In genomic region chr4:40205259-40206198, GRCh38 we compare ENCODE assay signal across 1 cellular context.
TF ChIP-seq lines count a peak whose summit lies in the region.

No MANE protein-coding gene starts in this region.

TF ChIP-seq in K562, 482 proteins besides CTCF, POLR2A, EP300 and RAD21 (continued from another document and continues in another):
- TF ChIP-seq, protein P1, sequence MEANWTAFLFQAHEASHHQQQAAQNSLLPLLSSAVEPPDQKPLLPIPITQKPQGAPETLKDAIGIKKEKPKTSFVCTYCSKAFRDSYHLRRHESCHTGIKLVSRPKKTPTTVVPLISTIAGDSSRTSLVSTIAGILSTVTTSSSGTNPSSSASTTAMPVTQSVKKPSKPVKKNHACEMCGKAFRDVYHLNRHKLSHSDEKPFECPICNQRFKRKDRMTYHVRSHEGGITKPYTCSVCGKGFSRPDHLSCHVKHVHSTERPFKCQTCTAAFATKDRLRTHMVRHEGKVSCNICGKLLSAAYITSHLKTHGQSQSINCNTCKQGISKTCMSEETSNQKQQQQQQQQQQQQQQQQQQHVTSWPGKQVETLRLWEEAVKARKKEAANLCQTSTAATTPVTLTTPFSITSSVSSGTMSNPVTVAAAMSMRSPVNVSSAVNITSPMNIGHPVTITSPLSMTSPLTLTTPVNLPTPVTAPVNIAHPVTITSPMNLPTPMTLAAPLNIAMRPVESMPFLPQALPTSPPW (CRISPR knock-in tag; IDR thresholded peaks at IDR 0.05), result peak; percentile 45; the same call in 1 of the 2 replicates
- TF ChIP-seq KLF6 (CRISPR knock-in tag; IDR thresholded peaks at IDR 0.05; ENCODE audit: borderline replicate concordance), result no peak
- TF ChIP-seq ZBTB5 (IDR thresholded peaks at IDR 0.05), result no peak
- peak in 1 of 2 experiments; percentile 21; a peak in 1 of 4 replicates for TF ChIP-seq KDM1A (IDR thresholded peaks at IDR 0.05)
- TF ChIP-seq SNRNP70 (optimal IDR thresholded peaks at IDR 0.05; ENCODE audit: low read depth, low read length), result no peak
- no peak for TF ChIP-seq NR2F6 (CRISPR knock-in tag; IDR thresholded peaks at IDR 0.05)
- TF ChIP-seq ZNF507 (tag; conservative IDR thresholded peaks at IDR 0.05), result no peak
- 0 out of 2 replicates have a peak, but pooled peaks have one; percentile 33 for TF ChIP-seq USF2 (CRISPR knock-in tag; IDR thresholded peaks at IDR 0.05)
- TF ChIP-seq, protein P2, sequence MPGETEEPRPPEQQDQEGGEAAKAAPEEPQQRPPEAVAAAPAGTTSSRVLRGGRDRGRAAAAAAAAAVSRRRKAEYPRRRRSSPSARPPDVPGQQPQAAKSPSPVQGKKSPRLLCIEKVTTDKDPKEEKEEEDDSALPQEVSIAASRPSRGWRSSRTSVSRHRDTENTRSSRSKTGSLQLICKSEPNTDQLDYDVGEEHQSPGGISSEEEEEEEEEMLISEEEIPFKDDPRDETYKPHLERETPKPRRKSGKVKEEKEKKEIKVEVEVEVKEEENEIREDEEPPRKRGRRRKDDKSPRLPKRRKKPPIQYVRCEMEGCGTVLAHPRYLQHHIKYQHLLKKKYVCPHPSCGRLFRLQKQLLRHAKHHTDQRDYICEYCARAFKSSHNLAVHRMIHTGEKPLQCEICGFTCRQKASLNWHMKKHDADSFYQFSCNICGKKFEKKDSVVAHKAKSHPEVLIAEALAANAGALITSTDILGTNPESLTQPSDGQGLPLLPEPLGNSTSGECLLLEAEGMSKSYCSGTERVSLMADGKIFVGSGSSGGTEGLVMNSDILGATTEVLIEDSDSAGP (CRISPR knock-in tag; IDR thresholded peaks at IDR 0.05), result no peak
- no peak for TF ChIP-seq RBM15 (IDR thresholded peaks at IDR 0.05; ENCODE audit: insufficient read depth, low read length)
- peak; percentile 37; the same call in 1 of the 2 replicates for TF ChIP-seq ZNF239 (CRISPR knock-in tag; IDR thresholded peaks at IDR 0.05)
- no peak for TF ChIP-seq MTF1 (CRISPR knock-in tag; IDR thresholded peaks at IDR 0.05; ENCODE audit: borderline replicate concordance)
- no peak for TF ChIP-seq RHOXF2B (CRISPR knock-in tag; conservative IDR thresholded peaks at IDR 0.05)
- peak; percentile 58; the same call in 1 of the 2 replicates for TF ChIP-seq SUPT5H (IDR thresholded peaks at IDR 0.05)
- TF ChIP-seq ELF4 (CRISPR knock-in tag; IDR thresholded peaks at IDR 0.05), result 0 out of 2 replicates have a peak, but pooled peaks have one; percentile 26
- no peak for TF ChIP-seq ZNF408 (CRISPR knock-in tag; IDR thresholded peaks at IDR 0.05; ENCODE audit: low read depth)
- no peak; the same call in 1 of the 2 replicates for TF ChIP-seq ZNF134 (CRISPR knock-in tag; conservative IDR thresholded peaks at IDR 0.05)
- no peak for TF ChIP-seq PHF21A (IDR thresholded peaks at IDR 0.05; ENCODE audit: borderline replicate concordance, low read depth)
- TF ChIP-seq CBFA2T2 (conservative IDR thresholded peaks at IDR 0.05), result no peak; the same call in 1 of the 2 replicates
- no peak for TF ChIP-seq KDM5B (IDR thresholded peaks at IDR 0.05; ENCODE audit: insufficient replicate concordance, low read depth, low read length)
- no peak for TF ChIP-seq HLTF (IDR thresholded peaks at IDR 0.05)
- TF ChIP-seq, protein P3, sequence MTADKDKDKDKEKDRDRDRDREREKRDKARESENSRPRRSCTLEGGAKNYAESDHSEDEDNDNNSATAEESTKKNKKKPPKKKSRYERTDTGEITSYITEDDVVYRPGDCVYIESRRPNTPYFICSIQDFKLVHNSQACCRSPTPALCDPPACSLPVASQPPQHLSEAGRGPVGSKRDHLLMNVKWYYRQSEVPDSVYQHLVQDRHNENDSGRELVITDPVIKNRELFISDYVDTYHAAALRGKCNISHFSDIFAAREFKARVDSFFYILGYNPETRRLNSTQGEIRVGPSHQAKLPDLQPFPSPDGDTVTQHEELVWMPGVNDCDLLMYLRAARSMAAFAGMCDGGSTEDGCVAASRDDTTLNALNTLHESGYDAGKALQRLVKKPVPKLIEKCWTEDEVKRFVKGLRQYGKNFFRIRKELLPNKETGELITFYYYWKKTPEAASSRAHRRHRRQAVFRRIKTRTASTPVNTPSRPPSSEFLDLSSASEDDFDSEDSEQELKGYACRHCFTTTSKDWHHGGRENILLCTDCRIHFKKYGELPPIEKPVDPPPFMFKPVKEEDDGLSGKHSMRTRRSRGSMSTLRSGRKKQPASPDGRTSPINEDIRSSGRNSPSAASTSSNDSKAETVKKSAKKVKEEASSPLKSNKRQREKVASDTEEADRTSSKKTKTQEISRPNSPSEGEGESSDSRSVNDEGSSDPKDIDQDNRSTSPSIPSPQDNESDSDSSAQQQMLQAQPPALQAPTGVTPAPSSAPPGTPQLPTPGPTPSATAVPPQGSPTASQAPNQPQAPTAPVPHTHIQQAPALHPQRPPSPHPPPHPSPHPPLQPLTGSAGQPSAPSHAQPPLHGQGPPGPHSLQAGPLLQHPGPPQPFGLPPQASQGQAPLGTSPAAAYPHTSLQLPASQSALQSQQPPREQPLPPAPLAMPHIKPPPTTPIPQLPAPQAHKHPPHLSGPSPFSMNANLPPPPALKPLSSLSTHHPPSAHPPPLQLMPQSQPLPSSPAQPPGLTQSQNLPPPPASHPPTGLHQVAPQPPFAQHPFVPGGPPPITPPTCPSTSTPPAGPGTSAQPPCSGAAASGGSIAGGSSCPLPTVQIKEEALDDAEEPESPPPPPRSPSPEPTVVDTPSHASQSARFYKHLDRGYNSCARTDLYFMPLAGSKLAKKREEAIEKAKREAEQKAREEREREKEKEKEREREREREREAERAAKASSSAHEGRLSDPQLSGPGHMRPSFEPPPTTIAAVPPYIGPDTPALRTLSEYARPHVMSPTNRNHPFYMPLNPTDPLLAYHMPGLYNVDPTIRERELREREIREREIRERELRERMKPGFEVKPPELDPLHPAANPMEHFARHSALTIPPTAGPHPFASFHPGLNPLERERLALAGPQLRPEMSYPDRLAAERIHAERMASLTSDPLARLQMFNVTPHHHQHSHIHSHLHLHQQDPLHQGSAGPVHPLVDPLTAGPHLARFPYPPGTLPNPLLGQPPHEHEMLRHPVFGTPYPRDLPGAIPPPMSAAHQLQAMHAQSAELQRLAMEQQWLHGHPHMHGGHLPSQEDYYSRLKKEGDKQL (CRISPR knock-in tag; IDR thresholded peaks at IDR 0.05; ENCODE audit: borderline replicate concordance), result no peak
- no peak; the same call in none of the 2 replicates for TF ChIP-seq CREB3 (tag; conservative IDR thresholded peaks at IDR 0.05; ENCODE audit: low read depth)
- TF ChIP-seq MEIS2 (IDR thresholded peaks at IDR 0.05; ENCODE audit: partially characterized antibody), result no peak
- TF ChIP-seq CC2D1A (IDR thresholded peaks at IDR 0.05), result 0 out of 2 replicates have a peak, but pooled peaks have one; percentile 19
- no peak for TF ChIP-seq ZBTB9 (CRISPR knock-in tag; IDR thresholded peaks at IDR 0.05)
- TF ChIP-seq GATA2 (CRISPR knock-in tag; IDR thresholded peaks at IDR 0.05), result peak; percentile 79
- peak; percentile 66 for TF ChIP-seq TBP (optimal IDR thresholded peaks at IDR 0.05; ENCODE audit: low read depth, low read length)
- TF ChIP-seq SRSF1 (IDR thresholded peaks at IDR 0.05; ENCODE audit: low read depth, low read length), result no peak
- TF ChIP-seq TARDBP (IDR thresholded peaks at IDR 0.05), result no peak
- TF ChIP-seq CXXC5 (CRISPR knock-in tag; IDR thresholded peaks at IDR 0.05), result peak; percentile 61; the same call in 1 of the 2 replicates
- no peak for TF ChIP-seq ZBTB43 (CRISPR knock-in tag; IDR thresholded peaks at IDR 0.05)
- TF ChIP-seq ZZZ3 (IDR thresholded peaks at IDR 0.05), result no peak
- TF ChIP-seq, protein P4, sequence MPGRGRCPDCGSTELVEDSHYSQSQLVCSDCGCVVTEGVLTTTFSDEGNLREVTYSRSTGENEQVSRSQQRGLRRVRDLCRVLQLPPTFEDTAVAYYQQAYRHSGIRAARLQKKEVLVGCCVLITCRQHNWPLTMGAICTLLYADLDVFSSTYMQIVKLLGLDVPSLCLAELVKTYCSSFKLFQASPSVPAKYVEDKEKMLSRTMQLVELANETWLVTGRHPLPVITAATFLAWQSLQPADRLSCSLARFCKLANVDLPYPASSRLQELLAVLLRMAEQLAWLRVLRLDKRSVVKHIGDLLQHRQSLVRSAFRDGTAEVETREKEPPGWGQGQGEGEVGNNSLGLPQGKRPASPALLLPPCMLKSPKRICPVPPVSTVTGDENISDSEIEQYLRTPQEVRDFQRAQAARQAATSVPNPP (IDR thresholded peaks at IDR 0.05; ENCODE audit: borderline replicate concordance, insufficient read depth, insufficient read length), result no peak
- TF ChIP-seq NCOR1 (IDR thresholded peaks at IDR 0.05), result peak; percentile 72
- TF ChIP-seq POLR2H (tag; IDR thresholded peaks at IDR 0.05; ENCODE audit: low read depth), result no peak
- peak; percentile 56; the same call in 1 of the 2 replicates for TF ChIP-seq MECOM (CRISPR knock-in tag; IDR thresholded peaks at IDR 0.05)
- TF ChIP-seq POLR2G (IDR thresholded peaks at IDR 0.05; ENCODE audit: low read depth, low read length), result peak; percentile 28; the same call in 1 of the 2 replicates
- no peak for TF ChIP-seq CHCHD3 (CRISPR knock-in tag; IDR thresholded peaks at IDR 0.05)
- TF ChIP-seq SMARCC2 (IDR thresholded peaks at IDR 0.05; ENCODE audit: low read depth), result peak; percentile 66
- no peak for TF ChIP-seq TSC22D4 (tag; IDR thresholded peaks at IDR 0.05)
- no peak for TF ChIP-seq CSDE1 (IDR thresholded peaks at IDR 0.05)
- no peak for TF ChIP-seq RFX1 (IDR thresholded peaks at IDR 0.05)
- TF ChIP-seq JUNB (CRISPR knock-in tag; conservative IDR thresholded peaks at IDR 0.05), result no peak
- peak; percentile 77 for TF ChIP-seq CTBP1 (IDR thresholded peaks at IDR 0.05; ENCODE audit: borderline replicate concordance)
- no peak for TF ChIP-seq XRCC5 (IDR thresholded peaks at IDR 0.05; ENCODE audit: low read depth, low read length)
- no peak for TF ChIP-seq ARHGAP35 (IDR thresholded peaks at IDR 0.05; ENCODE audit: partially characterized antibody)
- no peak for TF ChIP-seq TFAM (CRISPR knock-in tag; conservative IDR thresholded peaks at IDR 0.05)
- TF ChIP-seq XRCC3 (IDR thresholded peaks at IDR 0.05), result no peak
- TF ChIP-seq ERF (CRISPR knock-in tag; IDR thresholded peaks at IDR 0.05), result no peak
